ENCODE assay signal across 25 cellular contexts in the genomic region with DNA sequence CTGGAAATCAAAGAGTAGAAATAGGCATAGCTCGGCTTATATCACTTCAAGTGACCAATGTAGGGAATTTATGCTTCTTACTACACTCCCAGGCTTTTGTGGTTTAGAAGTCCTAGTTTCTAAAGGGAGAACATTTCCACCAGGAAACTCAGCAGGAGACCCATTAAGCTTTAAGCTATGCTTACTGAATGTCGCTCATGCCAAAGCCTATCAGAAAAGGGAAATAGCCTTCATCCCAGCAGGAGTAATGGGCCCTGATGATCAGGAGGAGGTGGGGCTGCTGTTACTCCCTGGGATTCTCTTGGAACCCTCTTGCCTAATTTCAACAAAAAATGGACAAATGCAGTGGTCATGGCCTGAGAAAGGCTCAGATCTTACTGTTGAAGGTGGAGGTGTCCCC. TPM values are rescaled to one million over a fixed set of nuclear protein-coding genes. Genes with fewer than 3 reads are reported as not detected.
"Had no signal": no experiment of that assay in that cellular context is flagged by ENCODE, and none has a peak within 500 bp of the region (broad histone marks: within the 10 kb centered on the region; RNA-seq: fewer than 3 reads in every experiment).

No MANE protein-coding gene starts in this region.

- H3K27ac Mint-ChIP-seq: activated CD8-positive, alpha-beta T cell treated with anti-CD3 and anti-CD28 coated beads for 36 hours; activated T-helper 17 cell treated with anti-CD3 and anti-CD28 coated beads, Interleukin-2, amount 50 U/mL, for 72 hours; nephron; stimulated activated naive B cell treated with anti-CD40 and anti-IgM and Interleukin-4, amounts not matched to agents 10 μg/mL and 1 μg/mL and 100 μg/mL, for 72 hours had no signal

- H3K27me3 ChIP-seq: heart left ventricle, stomach, thyroid gland, upper lobe of left lung, vagina had no signal

- H3K4me3 ChIP-seq: heart left ventricle, stomach, thyroid gland, upper lobe of left lung, vagina had no signal

- H3K27ac ChIP-seq: heart left ventricle, stomach, thyroid gland, upper lobe of left lung, vagina had no signal

- H3K36me3 ChIP-seq: heart left ventricle, stomach, thyroid gland, upper lobe of left lung, vagina had no signal

- H3K36me3 Mint-ChIP-seq: stimulated activated naive B cell treated with anti-CD40 and anti-IgM and Interleukin-4, amounts not matched to agents 10 μg/mL and 1 μg/mL and 100 μg/mL, for 72 hours had no signal

- H3K4me3 Mint-ChIP-seq: activated CD8-positive, alpha-beta T cell treated with anti-CD3 and anti-CD28 coated beads for 36 hours; activated T-cell treated with anti-CD3 and anti-CD28 coated beads, Interleukin-2, amount 50 U/mL, for 4 hours; activated T-helper 17 cell treated with anti-CD3 and anti-CD28 coated beads, Interleukin-2, amount 50 U/mL, for 72 hours; nephron; stimulated activated naive B cell treated with anti-CD40 and anti-IgM and Interleukin-4, amounts not matched to agents 10 μg/mL and 1 μg/mL and 100 μg/mL, for 72 hours had no signal

- H3K9me3 ChIP-seq: heart left ventricle, stomach, thyroid gland, upper lobe of left lung, vagina had no signal

- H3K27me3 Mint-ChIP-seq: activated T-helper 17 cell treated with anti-CD3 and anti-CD28 coated beads, Interleukin-2, amount 50 U/mL, for 72 hours had no signal

- ATAC-seq: activated CD8-positive, alpha-beta T cell treated with anti-CD3 and anti-CD28 coated beads for 36 hours; activated T-cell treated with anti-CD3 and anti-CD28 coated beads, Interleukin-2, amount 50 U/mL, for 4 hours; activated T-helper 17 cell treated with anti-CD3 and anti-CD28 coated beads, Interleukin-2, amount 50 U/mL, for 72 hours; esophagus mucosa; heart left ventricle; left cardiac atrium; left ventricle myocardium superior; right cardiac atrium had no signal

- DNase-seq: activated CD4-positive, alpha-beta T cell treated with anti-CD3 and anti-CD28 coated beads, Interleukin-2, amount 50 U/mL, for 1 hour; activated CD8-positive, alpha-beta T cell treated with anti-CD3 and anti-CD28 coated beads for 36 hours; activated gamma-delta T cell treated with Interleukin-2 at 50 U/mL for 16 hours; activated naive CD4-positive, alpha-beta T cell treated with anti-CD3 and anti-CD28 coated beads, Interleukin-2, amount 50 U/mL, for 16 hours; activated T-cell treated with anti-CD3 and anti-CD28 coated beads, Interleukin-2, amount 50 U/mL, for 4 hours; amniotic stem cell; caudate nucleus; cortex of kidney; foreskin fibroblast; heart left ventricle; hypothalamus; left cardiac atrium; left ventricle myocardium superior; posterior cingulate gyrus; right cardiac atrium; stimulated activated CD4-positive, alpha-beta T cell treated with anti-CD3 and anti-CD28 coated beads, Interleukin-15, amount 100 ng/mL, for 24 hours; stimulated activated CD4-positive, alpha-beta T cell treated with anti-CD3 and anti-CD28 coated beads, Interleukin-2, amount 100 ng/mL, for 24 hours; stimulated activated naive B cell treated with anti-CD40 and anti-IgM and Interleukin-4, amounts not matched to agents 10 μg/mL and 1 μg/mL and 100 μg/mL, for 72 hours; stomach; thyroid gland; upper lobe of left lung had no signal

- H3K4me1 Mint-ChIP-seq: activated T-helper 17 cell treated with anti-CD3 and anti-CD28 coated beads, Interleukin-2, amount 50 U/mL, for 72 hours; stimulated activated naive B cell treated with anti-CD40 and anti-IgM and Interleukin-4, amounts not matched to agents 10 μg/mL and 1 μg/mL and 100 μg/mL, for 72 hours had no signal

- H3K9me3 Mint-ChIP-seq: activated CD8-positive, alpha-beta T cell treated with anti-CD3 and anti-CD28 coated beads for 36 hours; activated T-cell treated with anti-CD3 and anti-CD28 coated beads, Interleukin-2, amount 50 U/mL, for 4 hours; activated T-helper 17 cell treated with anti-CD3 and anti-CD28 coated beads, Interleukin-2, amount 50 U/mL, for 72 hours; nephron; stimulated activated naive B cell treated with anti-CD40 and anti-IgM and Interleukin-4, amounts not matched to agents 10 μg/mL and 1 μg/mL and 100 μg/mL, for 72 hours had no signal

RNA-seq across cellular contexts. Expression of a gene that starts 54.5 kb away (rescaled TPM):
- total RNA-seq: activated CD8-positive, alpha-beta T cell treated with anti-CD3 and anti-CD28 coated beads for 36 hours had no signal
